Comparison of ENCODE assay signal across 8 cellular contexts in the genomic region with DNA sequence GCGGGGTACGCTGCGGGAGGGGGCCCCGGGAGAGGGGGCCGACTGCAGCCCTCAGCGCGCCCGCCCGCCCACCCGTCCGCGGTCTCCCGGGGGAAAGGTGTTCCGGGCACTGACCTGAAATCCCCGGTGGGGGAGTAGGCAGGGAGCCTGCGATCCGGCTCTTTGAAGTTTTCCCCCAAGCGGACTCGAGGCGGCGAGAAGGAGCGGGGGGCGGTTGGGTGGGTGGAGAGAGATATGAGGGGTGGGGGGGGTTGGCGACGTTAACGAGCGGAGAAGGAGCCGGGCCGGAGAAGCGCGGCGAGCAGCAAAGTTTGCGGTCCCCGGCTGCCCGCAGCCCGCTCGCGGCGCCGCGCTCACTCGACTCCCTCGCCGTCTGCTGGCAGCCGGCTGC. TPM values are rescaled to one million over a fixed set of nuclear protein-coding genes. Genes with fewer than 3 reads are reported as not detected.
DNase-seq lines count a peak whose midpoint lies in the region; ATAC-seq and TF ChIP-seq lines count a peak whose summit lies in the region.

No MANE protein-coding gene starts in this region.

- ATAC-seq in activated B cell treated with CpG ODN at 0.5 μM for 24 hours (ENCODE audit: low read depth): no peak

- H3K27me3 ChIP-seq in right atrium auricular region: peaks cover 0 to 16% of the 10 kb centered on the region in 2 donors

- peak overlapping the region; percentile 61 to 66 for H3K4me3 ChIP-seq in right atrium auricular region

- peak overlapping the region; percentile 63 for H3K27ac Mint-ChIP-seq in activated B cell treated with CpG ODN at 0.5 μM for 24 hours

- TF ChIP-seq CTCF in activated B cell treated with CpG ODN at 0.5 μM for 24 hours (IDR thresholded peaks at IDR 0.05) (no peak), right atrium auricular region (IDR thresholded peaks at IDR 0.05) (no peak)

- peaks cover 0 to 53% of the 10 kb centered on the region in 2 donors for H3K4me1 ChIP-seq in right atrium auricular region

- intact Hi-C loops in activated B cell treated with CpG ODN at 0.5 μM for 24 hours (cut with micrococcal nuclease): loop anchor here (5.0 to 10.0 kb wide), 6 partner anchors 170 to 1292 kb away; partner anchors contain the start of genes CXorf38 and MID1IP1

- H3K4me1 Mint-ChIP-seq in activated B cell treated with CpG ODN at 0.5 μM for 24 hours: peaks cover 42% of the 10 kb centered on the region

- H3K9me3 ChIP-seq in right atrium auricular region: no peaks in the 10 kb centered on the region

- peak; percentile 37 for DNase-seq in NK-92 treated with Interleukin-12 subunit alpha and Interleukin-12 subunit beta, amount 100 ng/mL, for 24 hours (lab: John Stamatoyannopoulos, UW)
- DNase-seq in NK-92 (lab: John Stamatoyannopoulos, UW; ENCODE audit: unreplicated experiment) (no peak), activated B cell treated with CpG ODN at 0.5 μM for 24 hours (peak; percentile 40), right atrium auricular region (ENCODE audit: low spot score) (no peak), GOT3 (lab: John Stamatoyannopoulos, UW) (no peak), DMS114 treated with DMSO at 0.1 percent for 48 hours (lab: John Stamatoyannopoulos, UW; ENCODE audit: unreplicated experiment) (no peak), hippocampal formation (lab: John Stamatoyannopoulos, UW) (no peak)
- DNase-seq in stimulated activated CD4-positive, alpha-beta T cell treated with anti-CD3 and anti-CD28 coated beads, Interleukin-4, amount 100 ng/mL, for 24 hours: peak; percentile 30

- POLR2A ChIA-PET in activated B cell treated with CpG ODN at 0.5 μM for 24 hours (lab: Charles Lee): interaction anchor here (0.6 to 9.4 kb wide), 26 partner anchors 9 to 1218 kb away, joined by 3 to 268 read pairs (median 8); partner anchors contain the start of gene USP9X

- H3K36me3 Mint-ChIP-seq in activated B cell treated with CpG ODN at 0.5 μM for 24 hours (ENCODE audit: low read depth): peaks cover 6% of the 10 kb centered on the region

- H3K27me3 Mint-ChIP-seq in activated B cell treated with CpG ODN at 0.5 μM for 24 hours: no peaks in the 10 kb centered on the region

- H3K4me3 Mint-ChIP-seq in activated B cell treated with CpG ODN at 0.5 μM for 24 hours: peak overlapping the region; percentile 89

- H3K36me3 ChIP-seq in right atrium auricular region: no peaks in the 10 kb centered on the region

- no peaks in the 10 kb centered on the region for H3K9me3 Mint-ChIP-seq in activated B cell treated with CpG ODN at 0.5 μM for 24 hours

- H3K27ac ChIP-seq in right atrium auricular region: peak overlapping the region; percentile 82 to 90

- CTCF ChIA-PET in activated B cell treated with CpG ODN at 0.5 μM for 24 hours (lab: Charles Lee): interaction anchor here (1.1 to 1.7 kb wide), 5 partner anchors 56 to 80 kb away, joined by 3 to 8 read pairs (median 3); no protein-coding TSS in a partner anchor

RNA-seq across cellular contexts. Expression of gene BCOR, which starts 0.7 kb away (rescaled TPM):
- 59.3 and 60.4 TPM in 2 replicates for total RNA-seq in activated B cell treated with CpG ODN at 0.5 μM for 24 hours
- total RNA-seq in right atrium auricular region: 10 to 100 TPM; 24.3 to 37.1 TPM

Comparison
In these comparisons a context has a peak if more than half of its experiments do, and no peak if none do; other contexts are left out.
1. DNase-seq: peak in NK-92 treated with Interleukin-12 subunit alpha and Interleukin-12 subunit beta, amount 100 ng/mL, for 24 hours (single experiment), activated B cell treated with CpG ODN at 0.5 μM for 24 hours (single experiment) and stimulated activated CD4-positive, alpha-beta T cell treated with anti-CD3 and anti-CD28 coated beads, Interleukin-4, amount 100 ng/mL, for 24 hours (single experiment); none in NK-92 (single experiment), right atrium auricular region (single experiment), GOT3 (single experiment), DMS114 treated with DMSO at 0.1 percent for 48 hours (single experiment) and hippocampal formation (0 of 2).